Comparison of ENCODE assay signal across 8 cellular contexts in the genomic region with DNA sequence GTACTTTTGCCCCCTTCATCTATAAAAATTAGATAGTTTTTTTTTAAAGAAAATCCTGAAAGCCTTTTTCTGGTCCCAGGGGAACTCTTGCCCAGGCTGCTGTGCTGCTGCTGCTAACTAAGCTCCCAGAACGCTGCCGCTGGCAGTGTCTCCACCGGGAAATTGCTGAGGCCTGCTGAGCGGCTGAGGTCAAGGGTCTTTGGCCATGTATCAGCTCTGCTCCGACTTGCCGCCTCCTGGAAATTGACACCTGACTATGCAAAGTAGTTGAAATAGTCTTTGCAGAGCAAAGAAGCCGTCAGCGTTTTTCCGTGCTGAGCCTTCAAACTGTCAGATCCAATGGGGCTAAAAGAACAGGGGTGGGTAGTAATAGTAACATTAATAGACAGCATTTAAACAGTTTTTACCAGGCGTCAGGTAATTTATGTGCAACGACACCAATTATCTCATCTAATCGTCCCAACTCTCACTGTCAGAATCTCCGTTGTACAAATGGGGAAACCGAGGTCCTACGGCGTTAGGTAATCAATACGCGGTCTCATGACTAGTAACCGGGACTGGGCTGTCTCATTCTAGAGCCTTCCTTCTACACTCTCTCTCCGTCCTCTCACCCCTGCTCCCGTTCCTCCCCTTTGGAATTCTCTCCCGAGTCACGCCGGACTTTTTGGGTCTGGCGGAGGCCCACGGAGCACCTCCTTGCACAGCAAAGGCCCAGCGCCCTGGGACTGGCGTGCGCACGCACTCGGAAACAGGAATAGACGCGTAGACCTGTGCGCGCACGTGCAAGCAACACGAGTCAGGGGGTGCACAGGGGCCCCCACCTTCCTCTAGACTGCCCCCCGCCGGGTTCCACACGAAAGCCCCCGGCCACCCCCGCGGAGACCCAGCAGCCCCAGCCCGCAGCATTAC. TPM values are rescaled to one million over a fixed set of nuclear protein-coding genes. Genes with fewer than 3 reads are reported as not detected.
DNase-seq lines count a peak whose midpoint lies in the region; ATAC-seq and TF ChIP-seq lines count a peak whose summit lies in the region.

No MANE protein-coding gene starts in this region.

- DNase-seq in SIG-M5 treated with dmso at 0.1 percent for 504 hours (lab: John Stamatoyannopoulos, UW; ENCODE audit: unreplicated experiment), result peak; percentile 46
- no peak for DNase-seq in SIG-M5 (lab: John Stamatoyannopoulos, UW)
- DNase-seq in NCI-H69 (lab: John Stamatoyannopoulos, UW), result peak; percentile 36
- peak; percentile 67 for DNase-seq in activated naive CD4-positive, alpha-beta T cell treated with Interleukin-2 at 50 U/mL for 16 hours
- DNase-seq in glomerular visceral epithelial cell (ENCODE audit: extremely low spot score), result peak; percentile 46
- peak; percentile 41 for DNase-seq in omental fat pad (ENCODE audit: low spot score)
- DNase-seq in tibial nerve (ENCODE audit: low spot score in 2 of 2), result peak; percentile 19 to 36

- no peak for TF ChIP-seq POLR2A in tibial nerve (IDR thresholded peaks at IDR 0.05)

- peak overlapping the region; percentile 56 to 97 (median 69) for H3K4me3 ChIP-seq in tibial nerve

- peak overlapping the region; percentile 31 to 82 (median 74) for H3K27ac ChIP-seq in tibial nerve

- peaks cover 0 to 8% (median 0%) of the 10 kb centered on the region in 3 donors for H3K36me3 ChIP-seq in tibial nerve

- peaks cover 0 to 26% (median 9%) of the 10 kb centered on the region in 4 donors for H3K4me1 ChIP-seq in tibial nerve

- H3K27me3 ChIP-seq in tibial nerve, result no peaks in the 10 kb centered on the region

- peak; percentile 61 for ATAC-seq in HG02852 (IDR thresholded peaks at IDR 0.05; ENCODE audit: unreplicated experiment)
- ATAC-seq in omental fat pad (ENCODE audit: low FRiP score), result peak; percentile 79

- TF ChIP-seq EP300 in tibial nerve (IDR thresholded peaks at IDR 0.05), result no peak

- WGBS in tibial nerve, 2 donors, result 1 to 3% methylated on average over 31 to 42 of the region's 44 CpGs

- TF ChIP-seq CTCF in omental fat pad (IDR thresholded peaks at IDR 0.05), result no peak
- no peak for TF ChIP-seq CTCF in tibial nerve (IDR thresholded peaks at IDR 0.05)

- no peaks in the 10 kb centered on the region for H3K9me3 ChIP-seq in tibial nerve

RNA-seq across cellular contexts. Expression of a gene that starts 0.6 kb away (rescaled TPM):
- total RNA-seq in omental fat pad, result 10 to 100 TPM; 17.2 to 58.7 (median 35.5) TPM
- total RNA-seq in tibial nerve, result 10 to 100 TPM; 15.9 to 53.1 (median 24.7) TPM

RNA-seq across cellular contexts. Expression of a gene that starts 3.7 kb away (rescaled TPM):
- total RNA-seq in omental fat pad, result not detected
- not detected for total RNA-seq in tibial nerve
